In genomic region chr17:44324571-44325275, GRCh38 we compare ENCODE assay signal across 8 cellular contexts. TPM values are rescaled to one million over a fixed set of nuclear protein-coding genes. Genes with fewer than 3 reads are reported as not detected.
DNase-seq lines count a peak whose midpoint lies in the region; ATAC-seq and TF ChIP-seq lines count a peak whose summit lies in the region.

Gene SLC25A39 (minus strand): TSS chr17:44324823. CDS start chr17:44323562, 1,261 bp downstream.

- H3K9me3 ChIP-seq in Panc1 (ENCODE audit: control insufficient read depth, insufficient read depth, low read depth, low read length) (no peaks in the 10 kb centered on the region), esophagus muscularis mucosa (no peaks in the 10 kb centered on the region)

- CTCF ChIA-PET in Panc1 (lab: Charles Lee): no interaction called here

- POLR2A ChIA-PET in Panc1 (lab: Charles Lee): interaction anchor here (0.5 kb wide), 1 partner anchor 11 kb away, joined by 6 read pairs; no protein-coding TSS in a partner anchor

- peak within 1 kb of the TSS; percentile 84 for H3K27ac ChIP-seq in Panc1 (ENCODE audit: low read length)
- peak within 1 kb of the TSS; percentile 90 to 96 (median 94) for H3K27ac ChIP-seq in esophagus muscularis mucosa (replicated peaks in 1 of 4)

- TF ChIP-seq CTCF in Panc1 (IDR thresholded peaks at IDR 0.05) (no peak), esophagus muscularis mucosa (IDR thresholded peaks at IDR 0.05) (peak in 1 of 3 experiments; percentile 34)

- ATAC-seq in GM21723 (IDR thresholded peaks at IDR 0.05; ENCODE audit: unreplicated experiment) (peak; percentile 63), Panc1 (peak; percentile 87)
- peak; percentile 76 to 83 for ATAC-seq in activated T-cell treated with anti-CD3 and anti-CD28 coated beads, Interleukin-2, amount 50 U/mL, for 72 hours (replicated peaks in 1 of 2)

- H3K27ac Mint-ChIP-seq in activated T-cell treated with anti-CD3 and anti-CD28 coated beads, Interleukin-2, amount 50 U/mL, for 72 hours: peak within 1 kb of the TSS; percentile 88

- H3K36me3 ChIP-seq in Panc1 (ENCODE audit: control insufficient read depth, insufficient read depth, low read length): peaks cover 6% of the 10 kb centered on the region; the same call in 1 of the 2 replicates
- H3K36me3 ChIP-seq in esophagus muscularis mucosa: peaks cover 21 to 33% (median 29%) of the 10 kb centered on the region in 4 donors

- no peaks in the 10 kb centered on the region for H3K9me3 Mint-ChIP-seq in activated T-cell treated with anti-CD3 and anti-CD28 coated beads, Interleukin-2, amount 50 U/mL, for 72 hours

- no peaks in the 10 kb centered on the region for H3K27me3 ChIP-seq in Panc1 (ENCODE audit: control insufficient read depth, insufficient read depth, low read length)
- H3K27me3 ChIP-seq in esophagus muscularis mucosa: no peaks in the 10 kb centered on the region

- in situ Hi-C loops in Panc1 (cut with HindIII; ENCODE audit: low pct_unique_long_range_greater_than_20kb, low sequenced_read_pairs): no loop called here

- no TSS peak for BruUV-seq in Panc1 (replicated peaks; lab: Mats Ljungman, UMichigan)

- H3K4me1 ChIP-seq in Panc1 (ENCODE audit: control insufficient read depth, insufficient read depth, low read length) (no peaks in the 10 kb centered on the region; the same call in none of the 2 replicates), esophagus muscularis mucosa (peaks cover 27 to 42% (median 41%) of the 10 kb centered on the region in 4 donors)

- no peaks in the 10 kb centered on the region for H3K27me3 Mint-ChIP-seq in activated T-cell treated with anti-CD3 and anti-CD28 coated beads, Interleukin-2, amount 50 U/mL, for 72 hours (ENCODE audit: low read depth)

- H3K4me3 ChIP-seq in Panc1 (ENCODE audit: low read depth in 2 of 2, low read length in 2 of 2) (peak within 1 kb of the TSS; percentile 67 to 75), esophagus muscularis mucosa (peak within 1 kb of the TSS; percentile 80 to 100 (median 98))

- intact Hi-C loops in Panc1 (cut with micrococcal nuclease; ENCODE audit: unreplicated experiment) (loop anchor here (5.0 kb wide), 1 partner anchor 102 kb away; no protein-coding TSS in a partner anchor), esophagus muscularis mucosa (cut with DNase I) (loop anchor here (2.0 kb wide), 1 partner anchor 106 kb away; the partner anchor contains the start of gene UBTF)

- WGBS in esophagus muscularis mucosa: 0% methylated on average over 15 of the region's 85 CpGs

- TF ChIP-seq EP300 in esophagus muscularis mucosa (IDR thresholded peaks at IDR 0.05): no peak

- H3K36me3 Mint-ChIP-seq in activated T-cell treated with anti-CD3 and anti-CD28 coated beads, Interleukin-2, amount 50 U/mL, for 72 hours (ENCODE audit: insufficient read depth in 2 of 2): no peaks in the 10 kb centered on the region

- DNase-seq in DMS53 treated with DMSO at 0.1 percent for 48 hours (lab: John Stamatoyannopoulos, UW; ENCODE audit: unreplicated experiment): peak; percentile 90
- DNase-seq in KG1 (lab: John Stamatoyannopoulos, UW): peak; percentile 84
- no peak for DNase-seq in Panc1 (ENCODE audit: low read depth, low spot score)
- peak; percentile 96 to 99 for DNase-seq in activated T-cell treated with anti-CD3 and anti-CD28 coated beads, Interleukin-2, amount 50 U/mL, for 72 hours
- DNase-seq in esophagus muscularis mucosa (ENCODE audit: extremely low spot score): peak; percentile 97
- peak; percentile 92 for DNase-seq in myocyte (ENCODE audit: low read depth)
- DNase-seq in stimulated activated CD8-positive, alpha-beta memory T cell treated with anti-CD3 and anti-CD28 coated beads, Interleukin-7, amount 100 ng/mL, for 48 hours (ENCODE audit: extremely low read depth in 1 of 2, low read depth in 1 of 2): peak; percentile 86 to 94

- peaks cover 20% of the 10 kb centered on the region for H3K4me1 Mint-ChIP-seq in activated T-cell treated with anti-CD3 and anti-CD28 coated beads, Interleukin-2, amount 50 U/mL, for 72 hours (ENCODE audit: low read depth)

- H3K4me3 Mint-ChIP-seq in activated T-cell treated with anti-CD3 and anti-CD28 coated beads, Interleukin-2, amount 50 U/mL, for 72 hours: peak within 1 kb of the TSS; percentile 96

- TF ChIP-seq POLR2A in esophagus muscularis mucosa (IDR thresholded peaks at IDR 0.05; ENCODE audit: low read depth): no peak

RNA-seq across cellular contexts. Expression of gene SLC25A39, which starts in this region (rescaled TPM):
- total RNA-seq in Panc1 (2021; ENCODE audit: unreplicated experiment) (138 TPM), esophagus muscularis mucosa (10 to 100 TPM; 41.1 to 69.0 (median 56.8) TPM), myocyte (80.8 and 84.0 TPM in 2 replicates)
- 178 TPM for polyA plus RNA-seq in Panc1 (2012; ENCODE audit: insufficient read length)
- 10 to 100 TPM; 83.6 to 97.2 TPM for total RNA-seq in activated T-cell treated with anti-CD3 and anti-CD28 coated beads, Interleukin-2, amount 50 U/mL, for 72 hours
- 117 TPM for polyA plus RNA-seq in myocyte (2012)
